In the genomic region with DNA sequence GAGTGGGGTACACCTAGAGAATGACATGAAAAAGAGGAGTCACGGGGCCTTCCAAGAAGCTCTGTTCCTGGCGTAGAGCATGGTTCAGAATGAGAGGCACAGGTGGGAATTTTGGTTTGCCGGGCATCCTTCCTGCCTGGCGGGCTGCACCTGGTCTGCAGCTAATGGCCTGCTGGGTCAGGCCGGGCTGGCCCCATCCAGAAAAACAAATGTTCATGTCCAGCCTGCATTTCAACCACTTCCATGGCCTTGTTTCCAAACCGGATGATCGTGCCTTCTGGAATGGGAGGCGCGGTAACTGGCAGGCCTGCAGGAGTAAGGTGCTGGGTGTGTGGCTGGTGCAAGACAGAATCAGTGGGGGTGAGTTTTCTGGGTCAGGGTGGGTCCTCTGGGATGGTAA, we compare ENCODE assay signal across 1 cellular context.
TF ChIP-seq lines count a peak whose summit lies in the region.

No MANE protein-coding gene starts in this region.

TF ChIP-seq in WTC11, 78 proteins besides CTCF, POLR2A, EP300 and RAD21 (continued from another document):
- TF ChIP-seq, protein P1, sequence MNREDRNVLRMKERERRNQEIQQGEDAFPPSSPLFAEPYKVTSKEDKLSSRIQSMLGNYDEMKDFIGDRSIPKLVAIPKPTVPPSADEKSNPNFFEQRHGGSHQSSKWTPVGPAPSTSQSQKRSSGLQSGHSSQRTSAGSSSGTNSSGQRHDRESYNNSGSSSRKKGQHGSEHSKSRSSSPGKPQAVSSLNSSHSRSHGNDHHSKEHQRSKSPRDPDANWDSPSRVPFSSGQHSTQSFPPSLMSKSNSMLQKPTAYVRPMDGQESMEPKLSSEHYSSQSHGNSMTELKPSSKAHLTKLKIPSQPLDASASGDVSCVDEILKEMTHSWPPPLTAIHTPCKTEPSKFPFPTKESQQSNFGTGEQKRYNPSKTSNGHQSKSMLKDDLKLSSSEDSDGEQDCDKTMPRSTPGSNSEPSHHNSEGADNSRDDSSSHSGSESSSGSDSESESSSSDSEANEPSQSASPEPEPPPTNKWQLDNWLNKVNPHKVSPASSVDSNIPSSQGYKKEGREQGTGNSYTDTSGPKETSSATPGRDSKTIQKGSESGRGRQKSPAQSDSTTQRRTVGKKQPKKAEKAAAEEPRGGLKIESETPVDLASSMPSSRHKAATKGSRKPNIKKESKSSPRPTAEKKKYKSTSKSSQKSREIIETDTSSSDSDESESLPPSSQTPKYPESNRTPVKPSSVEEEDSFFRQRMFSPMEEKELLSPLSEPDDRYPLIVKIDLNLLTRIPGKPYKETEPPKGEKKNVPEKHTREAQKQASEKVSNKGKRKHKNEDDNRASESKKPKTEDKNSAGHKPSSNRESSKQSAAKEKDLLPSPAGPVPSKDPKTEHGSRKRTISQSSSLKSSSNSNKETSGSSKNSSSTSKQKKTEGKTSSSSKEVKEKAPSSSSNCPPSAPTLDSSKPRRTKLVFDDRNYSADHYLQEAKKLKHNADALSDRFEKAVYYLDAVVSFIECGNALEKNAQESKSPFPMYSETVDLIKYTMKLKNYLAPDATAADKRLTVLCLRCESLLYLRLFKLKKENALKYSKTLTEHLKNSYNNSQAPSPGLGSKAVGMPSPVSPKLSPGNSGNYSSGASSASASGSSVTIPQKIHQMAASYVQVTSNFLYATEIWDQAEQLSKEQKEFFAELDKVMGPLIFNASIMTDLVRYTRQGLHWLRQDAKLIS (CRISPR knock-in tag; IDR thresholded peaks at IDR 0.05; ENCODE audit: borderline replicate concordance), result no peak
- TF ChIP-seq ZSCAN18 (CRISPR knock-in tag; IDR thresholded peaks at IDR 0.05), result no peak
- TF ChIP-seq, protein P2, sequence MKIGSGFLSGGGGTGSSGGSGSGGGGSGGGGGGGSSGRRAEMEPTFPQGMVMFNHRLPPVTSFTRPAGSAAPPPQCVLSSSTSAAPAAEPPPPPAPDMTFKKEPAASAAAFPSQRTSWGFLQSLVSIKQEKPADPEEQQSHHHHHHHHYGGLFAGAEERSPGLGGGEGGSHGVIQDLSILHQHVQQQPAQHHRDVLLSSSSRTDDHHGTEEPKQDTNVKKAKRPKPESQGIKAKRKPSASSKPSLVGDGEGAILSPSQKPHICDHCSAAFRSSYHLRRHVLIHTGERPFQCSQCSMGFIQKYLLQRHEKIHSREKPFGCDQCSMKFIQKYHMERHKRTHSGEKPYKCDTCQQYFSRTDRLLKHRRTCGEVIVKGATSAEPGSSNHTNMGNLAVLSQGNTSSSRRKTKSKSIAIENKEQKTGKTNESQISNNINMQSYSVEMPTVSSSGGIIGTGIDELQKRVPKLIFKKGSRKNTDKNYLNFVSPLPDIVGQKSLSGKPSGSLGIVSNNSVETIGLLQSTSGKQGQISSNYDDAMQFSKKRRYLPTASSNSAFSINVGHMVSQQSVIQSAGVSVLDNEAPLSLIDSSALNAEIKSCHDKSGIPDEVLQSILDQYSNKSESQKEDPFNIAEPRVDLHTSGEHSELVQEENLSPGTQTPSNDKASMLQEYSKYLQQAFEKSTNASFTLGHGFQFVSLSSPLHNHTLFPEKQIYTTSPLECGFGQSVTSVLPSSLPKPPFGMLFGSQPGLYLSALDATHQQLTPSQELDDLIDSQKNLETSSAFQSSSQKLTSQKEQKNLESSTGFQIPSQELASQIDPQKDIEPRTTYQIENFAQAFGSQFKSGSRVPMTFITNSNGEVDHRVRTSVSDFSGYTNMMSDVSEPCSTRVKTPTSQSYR (CRISPR knock-in tag; IDR thresholded peaks at IDR 0.05), result no peak
